ENCODE assay signal across 11 cellular contexts in genomic region chr12:104462325-104462724, GRCh38. TPM values are rescaled to one million over a fixed set of nuclear protein-coding genes. Genes with fewer than 3 reads are reported as not detected.
DNase-seq lines count a peak whose midpoint lies in the region; ATAC-seq lines count a peak whose summit lies in the region.
"Had no signal": no experiment of that assay in that cellular context is flagged by ENCODE, and none has a peak within 500 bp of the region (broad histone marks: within the 10 kb centered on the region; RNA-seq: fewer than 3 reads in every experiment).

No MANE protein-coding gene starts in this region.

- peak overlapping the region; percentile 82 for H3K4me3 Mint-ChIP-seq in T-helper 1 cell treated with Interleukin-12 subunit alpha and Interleukin-12 subunit beta and Interleukin-4 antibody, amounts not matched to agents 30 μg/mL and 1 μg/mL, for 36 hours
- peak overlapping the region; percentile 99 for H3K4me3 Mint-ChIP-seq in natural killer cell treated with Interleukin-12 subunit alpha and Interleukin-12 subunit beta and Interleukin-15 and Interleukin-18, amount 100 ng/mL, for 72 hours

- no peak for ATAC-seq in activated naive CD4-positive, alpha-beta T cell treated with anti-CD3 and anti-CD28 coated beads, Interleukin-2, amount 50 U/mL, for 72 hours
- no peak for ATAC-seq in natural killer cell treated with Interleukin-12 subunit alpha and Interleukin-12 subunit beta and Interleukin-15 and Interleukin-18, amount 100 ng/mL, for 72 hours
- ATAC-seq in GM19452 (IDR thresholded peaks at IDR 0.05; ENCODE audit: unreplicated experiment) = no peak

- H3K36me3 Mint-ChIP-seq in T-helper 1 cell treated with Interleukin-12 subunit alpha and Interleukin-12 subunit beta and Interleukin-4 antibody, amounts not matched to agents 30 μg/mL and 1 μg/mL, for 36 hours (ENCODE audit: low read depth) = peaks cover 41% of the 10 kb centered on the region
- H3K36me3 Mint-ChIP-seq in activated naive CD4-positive, alpha-beta T cell treated with anti-CD3 and anti-CD28 coated beads, Interleukin-2, amount 50 U/mL, for 72 hours = peaks cover 15 to 49% of the 10 kb centered on the region in 2 donors
- H3K36me3 Mint-ChIP-seq in natural killer cell treated with Interleukin-12 subunit alpha and Interleukin-12 subunit beta and Interleukin-15 and Interleukin-18, amount 100 ng/mL, for 72 hours = peaks cover 18% of the 10 kb centered on the region

- DNase-seq in T-helper 1 cell = no peak
- DNase-seq in Jurkat, Clone E6-1 (ENCODE audit: low read depth, low spot score) = no peak
- no peak for DNase-seq in activated naive CD4-positive, alpha-beta T cell treated with anti-CD3 and anti-CD28 coated beads, Interleukin-2, amount 50 U/mL, for 72 hours (ENCODE audit: low spot score in 2 of 2)
- no peak for DNase-seq in natural killer cell treated with Interleukin-12 subunit alpha and Interleukin-12 subunit beta and Interleukin-15 and Interleukin-18, amount 100 ng/mL, for 72 hours (ENCODE audit: low spot score)
- DNase-seq in cerebellum (ENCODE audit: low spot score) = no peak
- DNase-seq in ecto neural progenitor cell (ENCODE audit: low spot score) = no peak
- DNase-seq: activated CD4-positive, CD25-positive, alpha-beta regulatory T cell treated with anti-CD3 and anti-CD28 coated beads, Interleukin-2, amount 50 U/mL, for 72 hours; heart right ventricle; NCI-H146 had no signal

- H3K9me3 Mint-ChIP-seq in T-helper 1 cell treated with Interleukin-12 subunit alpha and Interleukin-12 subunit beta and Interleukin-4 antibody, amounts not matched to agents 30 μg/mL and 1 μg/mL, for 36 hours = no peaks in the 10 kb centered on the region
- no peaks in the 10 kb centered on the region for H3K9me3 Mint-ChIP-seq in activated naive CD4-positive, alpha-beta T cell treated with anti-CD3 and anti-CD28 coated beads, Interleukin-2, amount 50 U/mL, for 72 hours
- no peaks in the 10 kb centered on the region for H3K9me3 Mint-ChIP-seq in natural killer cell treated with Interleukin-12 subunit alpha and Interleukin-12 subunit beta and Interleukin-15 and Interleukin-18, amount 100 ng/mL, for 72 hours

- H3K4me1 Mint-ChIP-seq in T-helper 1 cell treated with Interleukin-12 subunit alpha and Interleukin-12 subunit beta and Interleukin-4 antibody, amounts not matched to agents 30 μg/mL and 1 μg/mL, for 36 hours (ENCODE audit: low read depth) = peaks cover 61% of the 10 kb centered on the region
- peaks cover 55 to 71% of the 10 kb centered on the region in 2 donors for H3K4me1 Mint-ChIP-seq in natural killer cell treated with Interleukin-12 subunit alpha and Interleukin-12 subunit beta and Interleukin-15 and Interleukin-18, amount 100 ng/mL, for 72 hours (ENCODE audit: low read depth in 2 of 2)

- H3K27ac Mint-ChIP-seq in T-helper 1 cell treated with Interleukin-12 subunit alpha and Interleukin-12 subunit beta and Interleukin-4 antibody, amounts not matched to agents 30 μg/mL and 1 μg/mL, for 36 hours = peak overlapping the region; percentile 94
- H3K27ac Mint-ChIP-seq in activated naive CD4-positive, alpha-beta T cell treated with anti-CD3 and anti-CD28 coated beads, Interleukin-2, amount 50 U/mL, for 72 hours = peak overlapping the region; percentile 55 to 84
- peak overlapping the region; percentile 86 to 90 for H3K27ac Mint-ChIP-seq in natural killer cell treated with Interleukin-12 subunit alpha and Interleukin-12 subunit beta and Interleukin-15 and Interleukin-18, amount 100 ng/mL, for 72 hours

- H3K27me3 Mint-ChIP-seq in T-helper 1 cell treated with Interleukin-12 subunit alpha and Interleukin-12 subunit beta and Interleukin-4 antibody, amounts not matched to agents 30 μg/mL and 1 μg/mL, for 36 hours (ENCODE audit: low read depth) = no peaks in the 10 kb centered on the region
- H3K27me3 Mint-ChIP-seq in natural killer cell treated with Interleukin-12 subunit alpha and Interleukin-12 subunit beta and Interleukin-15 and Interleukin-18, amount 100 ng/mL, for 72 hours = no peaks in the 10 kb centered on the region

- H3K4me3 ChIP-seq in Jurkat, Clone E6-1 (ENCODE audit: low read length) = peak overlapping the region; percentile 9; the same call in 1 of the 2 replicates

RNA-seq across cellular contexts. Expression of gene CHST11, which starts 5.6 kb away (rescaled TPM):
- polyA plus RNA-seq in Jurkat, Clone E6-1 (2012; ENCODE audit: insufficient read depth, insufficient read length) = 104 TPM
- 10 to 100 TPM; 20.0 to 40.0 TPM for total RNA-seq in activated naive CD4-positive, alpha-beta T cell treated with anti-CD3 and anti-CD28 coated beads, Interleukin-2, amount 50 U/mL, for 72 hours
- total RNA-seq in natural killer cell treated with Interleukin-12 subunit alpha and Interleukin-12 subunit beta and Interleukin-15 and Interleukin-18, amount 100 ng/mL, for 72 hours = 100 to 1,000 TPM; 195 to 374 TPM
- total RNA-seq in cerebellum = 27.9 TPM
